Comparison of ENCODE assay signal across 20 cellular contexts in genomic region chr14:23423657-23424056, GRCh38. TPM values are rescaled to one million over a fixed set of nuclear protein-coding genes. Genes with fewer than 3 reads are reported as not detected.
A peak's percentile ranks its signal among the peaks of the same experiment; 100 is the strongest.
DNase-seq lines count a peak whose midpoint lies in the region; ATAC-seq, FAIRE-seq and TF ChIP-seq lines count a peak whose summit lies in the region.
"Had no signal": no experiment of that assay in that cellular context is flagged by ENCODE, and none has a peak within 500 bp of the region (broad histone marks: within the 10 kb centered on the region; RNA-seq: fewer than 3 reads in every experiment).

No MANE protein-coding gene starts in this region.

- TF ChIP-seq EP300 in K562 (IDR thresholded peaks at IDR 0.05; ENCODE audit: low read length) = no peak

- CTCF ChIA-PET in K562 (lab: Yijun Ruan, JAX; ENCODE audit: low intra/inter-chr PET ratio) = no interaction called here
- CTCF ChIA-PET in CD4-positive, alpha-beta T cell (lab: Charles Lee) = no interaction called here

- no peak for FAIRE-seq in K562 (lab: Jason Lieb, UNC)
- FAIRE-seq: A204.1, D721Med, G401.6, GM12891, GM19239, H1 had no signal

- TF ChIP-seq CTCF in heart right ventricle (IDR thresholded peaks at IDR 0.05) = no peak
- TF ChIP-seq CTCF in right atrium auricular region (IDR thresholded peaks at IDR 0.05) = no peak
- TF ChIP-seq CTCF in K562 (IDR thresholded peaks at IDR 0.05 in 2 of 3, conservative IDR thresholded peaks at IDR 0.05 in 1 of 3; ENCODE audit: insufficient read depth in 2 of 3, low read depth in 1 of 3, low read length in 3 of 3) = no peak
- TF ChIP-seq CTCF in gastrocnemius medialis (IDR thresholded peaks at IDR 0.05 in 4 of 5, conservative IDR thresholded peaks at IDR 0.05 in 1 of 5) = no peak
- TF ChIP-seq CTCF in CD4-positive, alpha-beta T cell (IDR thresholded peaks at IDR 0.05) = no peak

- H3K27ac ChIP-seq in heart right ventricle (peak overlapping the region in 6 of 10 donors; percentile 5 to 69 (median 42)), right atrium auricular region (peak overlapping the region in 1 of 2 donors; percentile 43), K562 (ENCODE audit: extremely low read depth, low read depth, low read length) (no peak overlapping the region), gastrocnemius medialis (peak overlapping the region; percentile 31 to 72 (median 64))
- H3K27ac ChIP-seq in CD4-positive, alpha-beta T cell (ENCODE audit: low read depth, low read length) = no peak overlapping the region

- H3K9me3 ChIP-seq in heart right ventricle = no peaks in the 10 kb centered on the region
- H3K9me3 ChIP-seq in right atrium auricular region = no peaks in the 10 kb centered on the region
- no peaks in the 10 kb centered on the region for H3K9me3 ChIP-seq in K562 (replicated peaks; ENCODE audit: control insufficient read depth, insufficient read depth, low read depth, low read length)
- no peaks in the 10 kb centered on the region for H3K9me3 ChIP-seq in gastrocnemius medialis
- no peaks in the 10 kb centered on the region for H3K9me3 ChIP-seq in CD4-positive, alpha-beta T cell (ENCODE audit: control insufficient read depth, low read length)
- H3K9me3 ChIP-seq: BE2C, Caco-2 had no signal

- TF ChIP-seq RAD21 in K562 (CRISPR knock-in tag; conservative IDR thresholded peaks at IDR 0.05 in 1 of 2, IDR thresholded peaks at IDR 0.05 in 1 of 2) = no peak

- in situ Hi-C loops in K562 (cut with MboI) (no loop called here), gastrocnemius medialis (cut with MboI; ENCODE audit: low sequenced_read_pairs in 4 of 4) (no loop called here)

- no peak overlapping the region for H3K4me3 Mint-ChIP-seq in activated T-helper 17 cell treated with anti-CD3 and anti-CD28 coated beads, Interleukin-2, amount 50 U/mL, for 72 hours
- no peak overlapping the region for H3K4me3 Mint-ChIP-seq in CD4-positive, alpha-beta T cell
- H3K4me3 Mint-ChIP-seq: CD4-positive, CD25-positive, alpha-beta regulatory T cell; H9 had no signal

- H2AFZ ChIP-seq in K562 (ENCODE audit: low read depth, low read length) = no peak overlapping the region

- no peaks in the 10 kb centered on the region for H3K9me1 ChIP-seq in K562 (ENCODE audit: control insufficient read depth, insufficient read depth, low read length)

- H3K4me1 ChIP-seq in heart right ventricle (peaks cover 0 to 31% (median 0%) of the 10 kb centered on the region in 9 donors), right atrium auricular region (no peaks in the 10 kb centered on the region), K562 (replicated peaks in 1 of 2; ENCODE audit: control insufficient read depth in 2 of 2, insufficient read depth in 2 of 2, low read length in 2 of 2) (no peaks in the 10 kb centered on the region; a peak in 1 of 5 replicates), gastrocnemius medialis (peaks cover 0 to 5% of the 10 kb centered on the region in 2 donors)
- H3K4me1 ChIP-seq: BE2C, Caco-2 had no signal

- H3K9me3 Mint-ChIP-seq in activated T-helper 17 cell treated with anti-CD3 and anti-CD28 coated beads, Interleukin-2, amount 50 U/mL, for 72 hours = no peaks in the 10 kb centered on the region
- no peaks in the 10 kb centered on the region for H3K9me3 Mint-ChIP-seq in CD4-positive, alpha-beta T cell
- H3K9me3 Mint-ChIP-seq: H9 had no signal

- BruUV-seq in K562 (replicated peaks; lab: Mats Ljungman, UMichigan) = no TSS peak

- no peaks in the 10 kb centered on the region for H3K79me2 ChIP-seq in K562 (ENCODE audit: control insufficient read depth, insufficient read depth, low read length)

- H3K27me3 ChIP-seq in heart right ventricle (no peaks in the 10 kb centered on the region), right atrium auricular region (no peaks in the 10 kb centered on the region), K562 (ENCODE audit: control insufficient read depth in 2 of 2, insufficient read depth in 2 of 2, low read length in 2 of 2) (peaks cover 6 to 53% of the 10 kb centered on the region in 2 experiments; a peak in 4 of 5 replicates), gastrocnemius medialis (no peaks in the 10 kb centered on the region)
- H3K27me3 ChIP-seq in CD4-positive, alpha-beta T cell (ENCODE audit: control insufficient read depth, insufficient read depth, low read length) = no peaks in the 10 kb centered on the region

- H4K20me1 ChIP-seq in K562 (replicated peaks; ENCODE audit: control insufficient read depth, insufficient read depth, low read length) = no peaks in the 10 kb centered on the region

- peak in 3 of 8 donors; percentile 1 to 7 (median 1) for ATAC-seq in heart right ventricle
- no peak for ATAC-seq in activated T-helper 17 cell treated with anti-CD3 and anti-CD28 coated beads, Interleukin-2, amount 50 U/mL, for 72 hours (replicated peaks)
- ATAC-seq in K562 = no peak
- no peak for ATAC-seq in gastrocnemius medialis
- ATAC-seq in CD4-positive, alpha-beta T cell (ENCODE audit: poor library complexity) = no peak

- POLR2A ChIA-PET in K562 (lab: Yijun Ruan, JAX) = interaction anchor here (0.6 to 1.0 kb wide), 3 partner anchors 12 to 43 kb away, joined by 3 to 4 read pairs (median 3); partner anchors contain the start of gene MYH7
- POLR2A ChIA-PET in CD4-positive, alpha-beta T cell (lab: Charles Lee) = no interaction called here

- H3K9ac ChIP-seq in K562 (ENCODE audit: insufficient read depth in 1 of 2, low read depth in 2 of 2, low read length in 2 of 2) = no peak overlapping the region

- peak overlapping the region; percentile 32 for H3K27ac Mint-ChIP-seq in activated T-helper 17 cell treated with anti-CD3 and anti-CD28 coated beads, Interleukin-2, amount 50 U/mL, for 72 hours
- no peak overlapping the region for H3K27ac Mint-ChIP-seq in CD4-positive, alpha-beta T cell
- H3K27ac Mint-ChIP-seq: H9 had no signal

- intact Hi-C loops in heart right ventricle (cut with DNase I) (no loop called here), K562 (cut with micrococcal nuclease) (no loop called here), gastrocnemius medialis (cut with DNase I; ENCODE audit: low total_unique reads) (no loop called here)
- intact Hi-C loops in CD4-positive, alpha-beta T cell (cut with DNase I, micrococcal nuclease) = no loop called here

- no peaks in the 10 kb centered on the region for H3K4me1 Mint-ChIP-seq in activated T-helper 17 cell treated with anti-CD3 and anti-CD28 coated beads, Interleukin-2, amount 50 U/mL, for 72 hours
- no peaks in the 10 kb centered on the region for H3K4me1 Mint-ChIP-seq in CD4-positive, alpha-beta T cell (ENCODE audit: low read depth)
- H3K4me1 Mint-ChIP-seq: CD4-positive, CD25-positive, alpha-beta regulatory T cell had no signal

- 50 to 59% methylated on average over 6 of the region's 6 CpGs for WGBS in heart right ventricle, 2 donors
- 52% methylated on average over 3 of the region's 6 CpGs for WGBS in K562 (ENCODE audit: insufficient coverage, low coverage, missing lambda C conversion rate)

- no peak overlapping the region for H3K4me2 ChIP-seq in K562 (ENCODE audit: insufficient read depth, low read length)

- TF ChIP-seq POLR2A in K562 (conservative IDR thresholded peaks at IDR 0.05) = no peak
- no peak for TF ChIP-seq POLR2A in gastrocnemius medialis (IDR thresholded peaks at IDR 0.05)

- DNase-seq in heart right ventricle (peak in 1 of 2 donors; percentile 6), right atrium auricular region (ENCODE audit: low spot score) (no peak), K562 (ENCODE audit: extremely low read depth in 1 of 4, low spot score in 3 of 4) (no peak), gastrocnemius medialis (no peak), dermis blood vessel endothelial cell (no peak)
- no peak for DNase-seq in CD4-positive, alpha-beta T cell
- DNase-seq: ACHN; BE2C; C1 segment of cervical spinal cord; Caco-2; CD4-positive, CD25-positive, alpha-beta regulatory T cell; H9 had no signal

- H3K4me3 ChIP-seq in heart right ventricle (peak overlapping the region in 1 of 10 donors; percentile 16), right atrium auricular region (no peak overlapping the region), K562 (no peak overlapping the region), gastrocnemius medialis (no peak overlapping the region)

- peaks cover 0 to 54% (median 8%) of the 10 kb centered on the region in 9 donors for H3K36me3 ChIP-seq in heart right ventricle
- peaks cover 48% of the 10 kb centered on the region for H3K36me3 ChIP-seq in right atrium auricular region
- no peaks in the 10 kb centered on the region for H3K36me3 ChIP-seq in K562 (ENCODE audit: control insufficient read depth, insufficient read depth, low read length)
- no peaks in the 10 kb centered on the region for H3K36me3 ChIP-seq in gastrocnemius medialis
- H3K36me3 ChIP-seq: BE2C had no signal

- peaks cover 3% of the 10 kb centered on the region for H3K27me3 Mint-ChIP-seq in activated T-helper 17 cell treated with anti-CD3 and anti-CD28 coated beads, Interleukin-2, amount 50 U/mL, for 72 hours
- H3K27me3 Mint-ChIP-seq in CD4-positive, alpha-beta T cell = peaks cover 4% of the 10 kb centered on the region

- no peaks in the 10 kb centered on the region for H3K36me3 Mint-ChIP-seq in activated T-helper 17 cell treated with anti-CD3 and anti-CD28 coated beads, Interleukin-2, amount 50 U/mL, for 72 hours (ENCODE audit: low read depth)
- H3K36me3 Mint-ChIP-seq in CD4-positive, alpha-beta T cell (ENCODE audit: low read depth) = no peaks in the 10 kb centered on the region
- H3K36me3 Mint-ChIP-seq: CD4-positive, CD25-positive, alpha-beta regulatory T cell had no signal

RNA-seq across cellular contexts. Expression of gene MYH7, which starts 11.8 kb away (rescaled TPM):
- total RNA-seq in heart right ventricle (over 10,000 TPM in 9 of 10 donors, 1,000 to 10,000 TPM in 1; 7,779 to 22,607 (median 19,145) TPM), right atrium auricular region (1,000 to 10,000 TPM; 1,082 to 4,592 TPM), K562 (2014; rRNA removed) (not detected in 2 replicates), K562 (2014; rRNA removed; fragmentation: Illumina TruSeq; extraction: Trizol) (not detected in 2 replicates), K562 (2015; rRNA removed; fragmentation: Illumina TruSeq; extraction: Trizol) (not detected in 2 replicates), K562 (2021) (not detected in 2 replicates), gastrocnemius medialis (1,000 to 10,000 TPM; 1,360 to 5,274 (median 3,359) TPM), dermis blood vessel endothelial cell (not detected in 2 replicates)
- polyA plus RNA-seq in heart right ventricle (1,000 to 10,000 TPM in 1 of 2 donors, 100 to 1,000 TPM in 1; 641 to 7,351 TPM), K562 (2011; rRNA removed) (not detected in 2 replicates), K562 (2014; fragmentation: Illumina TruSeq; extraction: Trizol) (not detected in 2 replicates), K562 (2014; fragmentation: Nextera tagmentation; extraction: Ambion mirVana) (not detected), K562 (2014; rRNA removed) (not detected in 2 replicates)
- total RNA-seq in activated T-helper 17 cell treated with anti-CD3 and anti-CD28 coated beads, Interleukin-2, amount 50 U/mL, for 72 hours = under 1 TPM; 0.13 to 0.19 TPM
- total RNA-seq in K562 (2011; cell fraction: chromatin; rRNA removed; ENCODE audit: low replicate concordance) = not detected in 2 replicates
- not detected in 2 replicates for total RNA-seq in K562 (2011; cell fraction: nucleolus; rRNA removed)
- total RNA-seq in K562 (2011; cell fraction: nucleoplasm; rRNA removed) = not detected in 2 replicates
- not detected in 2 replicates for polyA plus RNA-seq in K562 (2011; cell fraction: cytosol; rRNA removed)
- not detected in 2 replicates for polyA plus RNA-seq in K562 (2011; cell fraction: nucleus; rRNA removed)
- not detected in 2 replicates for polyA plus RNA-seq in K562 (2012)
- polyA minus RNA-seq in K562 (2011; rRNA and poly(A)+ RNA removed) = not detected in 2 replicates
- not detected in 2 replicates for polyA minus RNA-seq in K562 (2011; cell fraction: cytosol; rRNA and poly(A)+ RNA removed)
- not detected in 2 replicates for polyA minus RNA-seq in K562 (2011; cell fraction: nucleus; rRNA and poly(A)+ RNA removed)
- not detected for total RNA-seq in CD4-positive, alpha-beta T cell
- total RNA-seq: Caco-2; CD4-positive, CD25-positive, alpha-beta regulatory T cell; H1; H9; HT-29 had no signal
- polyA plus RNA-seq: CD4-positive, CD25-positive, alpha-beta regulatory T cell; H1 had no signal

RNA-seq across cellular contexts. Expression of gene MYH6, which starts 15.6 kb away (rescaled TPM):
- total RNA-seq in heart right ventricle = 1,000 to 10,000 TPM in 2 of 10 donors, 100 to 1,000 TPM in 6, 10 to 100 TPM in 2; 76.6 to 7,525 (median 125) TPM
- polyA plus RNA-seq in heart right ventricle = 1,000 to 10,000 TPM; 3,967 to 5,106 TPM
- over 10,000 TPM in 1 of 2 donors, 1,000 to 10,000 TPM in 1; 8,253 to 13,240 TPM for total RNA-seq in right atrium auricular region
- total RNA-seq in activated T-helper 17 cell treated with anti-CD3 and anti-CD28 coated beads, Interleukin-2, amount 50 U/mL, for 72 hours = under 1 TPM; 0.71 to 0.82 TPM
- 0.09 TPM in 1 of 2 replicates, not detected in the other for total RNA-seq in K562 (2011; cell fraction: chromatin; rRNA removed; ENCODE audit: low replicate concordance)
- total RNA-seq in K562 (2011; cell fraction: nucleolus; rRNA removed) = not detected in 2 replicates
- total RNA-seq in K562 (2011; cell fraction: nucleoplasm; rRNA removed) = not detected in 2 replicates
- not detected in 2 replicates for total RNA-seq in K562 (2014; rRNA removed)
- total RNA-seq in K562 (2014; rRNA removed; fragmentation: Illumina TruSeq; extraction: Trizol) = not detected in 2 replicates
- total RNA-seq in K562 (2015; rRNA removed; fragmentation: Illumina TruSeq; extraction: Trizol) = not detected in 2 replicates
- not detected in 2 replicates for total RNA-seq in K562 (2021)
- polyA plus RNA-seq in K562 (2011; rRNA removed) = not detected in 2 replicates
- 0.04 TPM in 1 of 2 replicates, not detected in the other for polyA plus RNA-seq in K562 (2011; cell fraction: cytosol; rRNA removed)
- polyA plus RNA-seq in K562 (2011; cell fraction: nucleus; rRNA removed) = 0.03 and 0.04 TPM in 2 replicates
- 0.03 TPM in 2 replicates for polyA plus RNA-seq in K562 (2012)
- polyA plus RNA-seq in K562 (2014; fragmentation: Illumina TruSeq; extraction: Trizol) = not detected in 2 replicates
- polyA plus RNA-seq in K562 (2014; fragmentation: Nextera tagmentation; extraction: Ambion mirVana) = not detected
- polyA plus RNA-seq in K562 (2014; rRNA removed) = not detected in 2 replicates
- polyA minus RNA-seq in K562 (2011; rRNA and poly(A)+ RNA removed) = 0.12 TPM in 1 of 2 replicates, not detected in the other
- not detected in 2 replicates for polyA minus RNA-seq in K562 (2011; cell fraction: cytosol; rRNA and poly(A)+ RNA removed)
- not detected in 2 replicates for polyA minus RNA-seq in K562 (2011; cell fraction: nucleus; rRNA and poly(A)+ RNA removed)
- 1,000 to 10,000 TPM in 1 of 4 donors, 100 to 1,000 TPM in 1, 10 to 100 TPM in 2; 20.4 to 1,496 (median 303) TPM for total RNA-seq in gastrocnemius medialis
- not detected in 2 replicates for total RNA-seq in dermis blood vessel endothelial cell
- not detected for total RNA-seq in CD4-positive, alpha-beta T cell
- total RNA-seq: Caco-2; CD4-positive, CD25-positive, alpha-beta regulatory T cell; H1; HT-29 had no signal
- polyA plus RNA-seq: CD4-positive, CD25-positive, alpha-beta regulatory T cell had no signal

RNA-seq across cellular contexts. Expression of gene NGDN, which starts 45.8 kb away (rescaled TPM):
- 10 to 100 TPM; 14.4 to 20.9 (median 17.2) TPM for total RNA-seq in heart right ventricle
- polyA plus RNA-seq in heart right ventricle = 10 to 100 TPM; 22.2 to 40.5 TPM
- total RNA-seq in right atrium auricular region = 10 to 100 TPM; 19.5 to 24.3 TPM
- total RNA-seq in activated T-helper 17 cell treated with anti-CD3 and anti-CD28 coated beads, Interleukin-2, amount 50 U/mL, for 72 hours = 10 to 100 TPM; 43.5 to 53.1 TPM
- total RNA-seq in K562 (2011; cell fraction: chromatin; rRNA removed; ENCODE audit: low replicate concordance) = 93.2 and 127 TPM in 2 replicates
- 59.3 and 59.7 TPM in 2 replicates for total RNA-seq in K562 (2011; cell fraction: nucleolus; rRNA removed)
- total RNA-seq in K562 (2011; cell fraction: nucleoplasm; rRNA removed) = 71.3 and 86.8 TPM in 2 replicates
- total RNA-seq in K562 (2014; rRNA removed) = 55.1 and 65.3 TPM in 2 replicates
- 85.2 and 95.2 TPM in 2 replicates for total RNA-seq in K562 (2014; rRNA removed; fragmentation: Illumina TruSeq; extraction: Trizol)
- 73.1 and 74.9 TPM in 2 replicates for total RNA-seq in K562 (2015; rRNA removed; fragmentation: Illumina TruSeq; extraction: Trizol)
- 41.6 and 42.9 TPM in 2 replicates for total RNA-seq in K562 (2021)
- polyA plus RNA-seq in K562 (2011; rRNA removed) = 62.2 and 82.6 TPM in 2 replicates
- polyA plus RNA-seq in K562 (2011; cell fraction: cytosol; rRNA removed) = 21.4 and 31.5 TPM in 2 replicates
- 51.2 and 90.7 TPM in 2 replicates for polyA plus RNA-seq in K562 (2011; cell fraction: nucleus; rRNA removed)
- 30.7 and 63.7 TPM in 2 replicates for polyA plus RNA-seq in K562 (2012)
- 71.9 and 74.0 TPM in 2 replicates for polyA plus RNA-seq in K562 (2014; fragmentation: Illumina TruSeq; extraction: Trizol)
- 100 to 1,000 TPM; 165 to 195 TPM for polyA plus RNA-seq in K562 (2014; fragmentation: Nextera tagmentation; extraction: Ambion mirVana)
- 73.5 and 82.4 TPM in 2 replicates for polyA plus RNA-seq in K562 (2014; rRNA removed)
- 59.7 and 68.6 TPM in 2 replicates for polyA minus RNA-seq in K562 (2011; rRNA and poly(A)+ RNA removed)
- polyA minus RNA-seq in K562 (2011; cell fraction: cytosol; rRNA and poly(A)+ RNA removed) = 23.7 and 25.8 TPM in 2 replicates
- polyA minus RNA-seq in K562 (2011; cell fraction: nucleus; rRNA and poly(A)+ RNA removed) = 26.7 and 45.9 TPM in 2 replicates
- total RNA-seq in gastrocnemius medialis = 10 to 100 TPM; 27.9 to 41.9 (median 36.1) TPM
- 42.5 and 61.8 TPM in 2 replicates for total RNA-seq in dermis blood vessel endothelial cell
- 100 to 1,000 TPM; 146 to 149 TPM for total RNA-seq in CD4-positive, alpha-beta T cell

RNA-seq across cellular contexts. Expression of gene CMTM5, which starts 46.8 kb away (rescaled TPM):
- total RNA-seq in heart right ventricle (under 1 TPM in 3 of 10 donors, not detected in 7; 0.32 to 0.53 (median 0.49) TPM), right atrium auricular region (not detected), K562 (2014; rRNA removed) (not detected in 2 replicates), K562 (2014; rRNA removed; fragmentation: Illumina TruSeq; extraction: Trizol) (not detected in 2 replicates), K562 (2015; rRNA removed; fragmentation: Illumina TruSeq; extraction: Trizol) (not detected in 2 replicates), K562 (2021) (not detected in 2 replicates), gastrocnemius medialis (1 to 10 TPM in 1 of 4 donors, not detected in 3; 1.7 TPM), dermis blood vessel endothelial cell (not detected in 2 replicates)
- polyA plus RNA-seq in heart right ventricle (1 to 10 TPM; 2.9 to 5.3 TPM), K562 (2011; rRNA removed) (0.09 and 0.21 TPM in 2 replicates), K562 (2014; fragmentation: Illumina TruSeq; extraction: Trizol) (not detected in 2 replicates), K562 (2014; fragmentation: Nextera tagmentation; extraction: Ambion mirVana) (not detected), K562 (2014; rRNA removed) (not detected in 2 replicates)
- total RNA-seq in activated T-helper 17 cell treated with anti-CD3 and anti-CD28 coated beads, Interleukin-2, amount 50 U/mL, for 72 hours = not detected
- total RNA-seq in K562 (2011; cell fraction: chromatin; rRNA removed; ENCODE audit: low replicate concordance) = not detected in 2 replicates
- total RNA-seq in K562 (2011; cell fraction: nucleolus; rRNA removed) = 0.13 TPM in 1 of 2 replicates, not detected in the other
- not detected in 2 replicates for total RNA-seq in K562 (2011; cell fraction: nucleoplasm; rRNA removed)
- polyA plus RNA-seq in K562 (2011; cell fraction: cytosol; rRNA removed) = 1.1 TPM in 1 of 2 replicates, not detected in the other
- polyA plus RNA-seq in K562 (2011; cell fraction: nucleus; rRNA removed) = 0.21 and 0.58 TPM in 2 replicates
- polyA plus RNA-seq in K562 (2012) = 0.17 TPM in 1 of 2 replicates, not detected in the other
- polyA minus RNA-seq in K562 (2011; rRNA and poly(A)+ RNA removed) = not detected in 2 replicates
- not detected in 2 replicates for polyA minus RNA-seq in K562 (2011; cell fraction: cytosol; rRNA and poly(A)+ RNA removed)
- polyA minus RNA-seq in K562 (2011; cell fraction: nucleus; rRNA and poly(A)+ RNA removed) = not detected in 2 replicates
- not detected for total RNA-seq in CD4-positive, alpha-beta T cell
- total RNA-seq: Caco-2, H1, H9, HT-29 had no signal
- polyA plus RNA-seq: CD4-positive, CD25-positive, alpha-beta regulatory T cell had no signal

RNA-seq across cellular contexts. Expression of gene IL25, which starts 51.0 kb away (rescaled TPM):
- total RNA-seq in heart right ventricle (under 1 TPM in 1 of 10 donors, not detected in 9; 0.29 TPM), right atrium auricular region (not detected), K562 (2014; rRNA removed) (not detected in 2 replicates), K562 (2014; rRNA removed; fragmentation: Illumina TruSeq; extraction: Trizol) (not detected in 2 replicates), K562 (2015; rRNA removed; fragmentation: Illumina TruSeq; extraction: Trizol) (not detected in 2 replicates), K562 (2021) (not detected in 2 replicates), gastrocnemius medialis (not detected), dermis blood vessel endothelial cell (not detected in 2 replicates)
- polyA plus RNA-seq in heart right ventricle (not detected), K562 (2011; rRNA removed) (not detected in 2 replicates), K562 (2014; fragmentation: Illumina TruSeq; extraction: Trizol) (not detected in 2 replicates), K562 (2014; fragmentation: Nextera tagmentation; extraction: Ambion mirVana) (not detected), K562 (2014; rRNA removed) (not detected in 2 replicates)
- total RNA-seq in activated T-helper 17 cell treated with anti-CD3 and anti-CD28 coated beads, Interleukin-2, amount 50 U/mL, for 72 hours = not detected
- total RNA-seq in K562 (2011; cell fraction: chromatin; rRNA removed; ENCODE audit: low replicate concordance) = not detected in 2 replicates
- total RNA-seq in K562 (2011; cell fraction: nucleolus; rRNA removed) = not detected in 2 replicates
- not detected in 2 replicates for total RNA-seq in K562 (2011; cell fraction: nucleoplasm; rRNA removed)
- polyA plus RNA-seq in K562 (2011; cell fraction: cytosol; rRNA removed) = not detected in 2 replicates
- not detected in 2 replicates for polyA plus RNA-seq in K562 (2011; cell fraction: nucleus; rRNA removed)
- polyA plus RNA-seq in K562 (2012) = not detected in 2 replicates
- not detected in 2 replicates for polyA minus RNA-seq in K562 (2011; rRNA and poly(A)+ RNA removed)
- polyA minus RNA-seq in K562 (2011; cell fraction: cytosol; rRNA and poly(A)+ RNA removed) = not detected in 2 replicates
- not detected in 2 replicates for polyA minus RNA-seq in K562 (2011; cell fraction: nucleus; rRNA and poly(A)+ RNA removed)
- total RNA-seq in CD4-positive, alpha-beta T cell = not detected
- total RNA-seq: Caco-2; CD4-positive, CD25-positive, alpha-beta regulatory T cell; H1; H9; HT-29 had no signal
- polyA plus RNA-seq: CD4-positive, CD25-positive, alpha-beta regulatory T cell; H1 had no signal

Comparison
In these comparisons a context has a peak if more than half of its experiments do, and no peak if none do; other contexts are left out.
1. H3K27ac ChIP-seq: peak in heart right ventricle (6 of 10) and gastrocnemius medialis (4 of 4); none in K562 (single experiment) and CD4-positive, alpha-beta T cell (single experiment).
2. RNA of gene MYH7, which starts 11.8 kb away (total RNA-seq): 7,779 to 22,607 TPM in heart right ventricle, 1,082 to 4,592 TPM in right atrium auricular region and 1,360 to 5,274 TPM in gastrocnemius medialis; 0.13 to 0.19 TPM in activated T-helper 17 cell treated with anti-CD3 and anti-CD28 coated beads, Interleukin-2, amount 50 U/mL, for 72 hours, not detected in K562, not detected in dermis blood vessel endothelial cell and not detected in CD4-positive, alpha-beta T cell; every median in the first group is over 100 times any median in the second.
3. RNA of gene MYH6, which starts 15.6 kb away (total RNA-seq): 8,253 to 13,240 TPM in right atrium auricular region, 20.4 to 1,496 TPM in gastrocnemius medialis and 76.6 to 7,525 TPM in heart right ventricle; 0.71 to 0.82 TPM in activated T-helper 17 cell treated with anti-CD3 and anti-CD28 coated beads, Interleukin-2, amount 50 U/mL, for 72 hours, 0.09 TPM in K562, not detected in dermis blood vessel endothelial cell and not detected in CD4-positive, alpha-beta T cell; every median in the first group is over 10 times any median in the second.